Comparison of ENCODE assay signal across 25 cellular contexts in the genomic region with DNA sequence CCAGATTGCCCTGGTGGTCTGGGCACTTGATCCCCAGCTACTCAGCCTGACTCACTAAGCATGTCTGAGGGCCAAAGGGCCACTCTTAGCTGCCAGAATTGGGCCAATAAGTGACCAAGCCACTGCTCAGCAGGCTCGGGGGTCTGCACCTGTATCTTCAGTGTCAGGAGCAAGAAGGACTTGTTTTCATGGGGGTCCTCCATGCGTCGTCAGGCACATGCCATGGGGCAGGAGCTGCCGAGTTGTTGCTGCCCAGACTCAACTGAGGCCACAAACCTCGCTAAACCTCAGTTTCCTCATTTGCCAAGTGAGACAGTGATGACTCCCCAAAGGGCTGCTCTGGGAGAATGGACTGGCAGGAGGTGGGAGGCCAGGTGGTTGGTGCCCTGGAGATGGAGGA.
"Had no signal": no experiment of that assay in that cellular context is flagged by ENCODE, and none has a peak within 500 bp of the region (broad histone marks: within the 10 kb centered on the region; RNA-seq: fewer than 3 reads in every experiment).

No MANE protein-coding gene starts in this region.

- H3K9ac ChIP-seq: neural progenitor cell had no signal

- ATAC-seq: naive thymus-derived CD4-positive, alpha-beta T cell; natural killer cell; pancreas; right cardiac atrium; right lobe of liver; stimulated activated effector memory CD8-positive, alpha-beta T cell treated with anti-CD3 and anti-CD28 coated beads, Interleukin-12 subunit alpha, Interleukin-12 subunit beta, amount 100 ng/mL, for 72 hours; stimulated activated naive CD8-positive, alpha-beta T cell treated with anti-CD3 and anti-CD28 coated beads, Interleukin-15, amount 100 ng/mL, for 72 hours; stimulated activated naive CD8-positive, alpha-beta T cell treated with anti-CD3 and anti-CD28 coated beads, Interleukin-15, Interleukin-2, amounts not matched to agents 100 U/mL and 50 U/mL, for 24 hours; upper lobe of right lung had no signal

- H3K27me3 ChIP-seq: neural progenitor cell, pancreas, right lobe of liver, sigmoid colon, suprapubic skin, testis, tibial artery, transverse colon, upper lobe of right lung, uterus had no signal

- H3K4me2 ChIP-seq: neural progenitor cell had no signal

- DNase-seq: naive thymus-derived CD4-positive, alpha-beta T cell; natural killer cell; occipital lobe; pancreas; right cardiac atrium; right lobe of liver; sigmoid colon; small intestine; stimulated activated CD4-positive, alpha-beta T cell treated with anti-CD3 and anti-CD28 coated beads, Interleukin-15, amount 100 ng/mL, for 24 hours; stimulated activated CD4-positive, alpha-beta T cell treated with anti-CD3 and anti-CD28 coated beads, Interleukin-2, amount 100 ng/mL, for 24 hours; stimulated activated CD4-positive, alpha-beta T cell treated with anti-CD3 and anti-CD28 coated beads, Interleukin-2, amount 100 ng/mL, for 48 hours; stimulated activated CD4-positive, alpha-beta T cell treated with anti-CD3 and anti-CD28 coated beads, Interleukin-4, amount 100 ng/mL, for 24 hours; stimulated activated naive CD4-positive, alpha-beta T cell; stimulated activated naive CD8-positive, alpha-beta T cell treated with anti-CD3 and anti-CD28 coated beads, Interleukin-15, amount 100 ng/mL, for 72 hours; stimulated activated naive CD8-positive, alpha-beta T cell treated with anti-CD3 and anti-CD28 coated beads, Interleukin-15, Interleukin-2, amounts not matched to agents 100 U/mL and 50 U/mL, for 24 hours; substantia nigra; testis; tibial artery; transverse colon; upper lobe of right lung had no signal

- H3K9me3 ChIP-seq: pancreas, prostate gland, right lobe of liver, sigmoid colon, suprapubic skin, testis, tibial artery, transverse colon, upper lobe of right lung, uterus had no signal

- H3K27ac ChIP-seq: neural progenitor cell, pancreas, prostate gland, right lobe of liver, sigmoid colon, suprapubic skin, testis, tibial artery, transverse colon, upper lobe of right lung, uterus had no signal

- H3K36me3 ChIP-seq: neural progenitor cell, pancreas, prostate gland, right lobe of liver, sigmoid colon, suprapubic skin, tibial artery, transverse colon, upper lobe of right lung, uterus had no signal

- FAIRE-seq: pancreas, small intestine had no signal

- H3K4me1 ChIP-seq: neural progenitor cell, pancreas, prostate gland, right lobe of liver, sigmoid colon, testis, tibial artery, transverse colon, upper lobe of right lung, uterus had no signal

- H3K4me3 ChIP-seq: neural progenitor cell, pancreas, prostate gland, right lobe of liver, sigmoid colon, suprapubic skin, testis, tibial artery, transverse colon, upper lobe of right lung, uterus had no signal

- H2AFZ ChIP-seq: neural progenitor cell had no signal
